9 cellular contexts compared by ENCODE assay signal in the genomic region with DNA sequence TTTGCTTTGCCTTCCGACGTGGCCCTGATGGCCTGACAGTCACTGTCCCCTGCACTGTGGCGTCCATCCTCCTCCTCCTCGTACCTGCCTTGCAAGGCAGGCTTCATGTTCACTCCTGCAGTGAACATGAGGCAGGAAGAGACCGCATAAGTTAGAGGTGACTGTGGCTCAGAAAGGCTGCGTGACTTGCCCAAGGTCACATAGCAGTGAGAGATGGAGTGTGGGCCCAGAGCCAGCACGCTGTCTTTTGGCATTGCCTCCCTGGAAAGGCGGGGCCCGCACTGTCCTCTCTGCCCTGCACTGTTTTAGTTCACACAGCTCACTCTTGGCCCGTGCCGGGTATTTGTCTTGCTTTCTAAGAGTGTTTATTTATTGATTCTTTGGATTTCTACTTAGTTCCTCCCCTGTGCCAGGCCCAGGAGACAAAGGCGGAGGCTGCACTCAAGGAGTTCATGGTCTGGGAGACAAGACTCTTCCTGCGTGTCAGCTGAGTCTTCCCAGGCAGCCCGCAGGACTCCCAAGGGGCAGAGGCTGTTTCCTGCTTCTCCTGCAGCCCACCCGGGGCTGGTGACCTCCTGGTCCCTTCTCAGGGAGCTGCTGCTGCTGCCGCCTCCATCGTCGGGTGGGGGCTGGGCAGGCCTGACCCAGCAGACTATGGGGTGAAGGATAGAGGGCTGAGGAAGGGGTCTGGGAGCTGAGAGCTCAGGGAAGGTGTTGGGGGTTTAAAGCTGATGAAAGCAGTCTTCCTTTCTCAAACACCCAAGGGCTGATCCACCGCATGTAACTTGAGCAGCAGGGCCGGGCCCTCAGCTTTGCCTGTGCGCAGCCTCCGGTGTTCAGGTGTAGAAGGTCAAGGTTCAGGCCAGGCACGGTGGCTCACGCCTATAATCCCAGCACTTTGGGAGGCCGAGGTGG. TPM values are rescaled to one million over a fixed set of nuclear protein-coding genes. Genes with fewer than 3 reads are reported as not detected.
DNase-seq lines count a peak whose midpoint lies in the region; ATAC-seq and TF ChIP-seq lines count a peak whose summit lies in the region.
"Had no signal": no experiment of that assay in that cellular context is flagged by ENCODE, and none has a peak within 500 bp of the region (broad histone marks: within the 10 kb centered on the region; RNA-seq: fewer than 3 reads in every experiment).

No MANE protein-coding gene starts in this region.

- H3K27me3 Mint-ChIP-seq in naive B cell: peaks cover 0 to 14% (median 11%) of the 10 kb centered on the region in 3 donors
- peaks cover 7% of the 10 kb centered on the region for H3K27me3 Mint-ChIP-seq in activated CD8-positive, alpha-beta memory T cell treated with anti-CD3 and anti-CD28 coated beads, Interleukin-2, amount 10 ng/mL, durations not matched to agents 7 days and 5 days
- H3K27me3 Mint-ChIP-seq: stimulated activated naive CD8-positive, alpha-beta T cell treated with anti-CD3 and anti-CD28 coated beads, Interleukin-15, Interleukin-2, amounts not matched to agents 100 ng/mL and 50 ng/mL, for 24 hours had no signal

- no peak for ATAC-seq in naive B cell (ENCODE audit: low read depth in 2 of 2)
- no peak for ATAC-seq in activated CD8-positive, alpha-beta memory T cell treated with anti-CD3 and anti-CD28 coated beads, Interleukin-2, amount 10 ng/mL, durations not matched to agents 7 days and 5 days

- no peak for TF ChIP-seq CTCF in uterus (IDR thresholded peaks at IDR 0.05)

- H3K27me3 ChIP-seq in NT2/D1 (ENCODE audit: insufficient read depth, insufficient read length) (peaks cover 7% of the 10 kb centered on the region), uterus (no peaks in the 10 kb centered on the region)

- peak overlapping the region; percentile 15 to 68 for H3K27ac ChIP-seq in uterus

- peak overlapping the region in 5 of 6 donors; percentile 36 to 87 (median 84) for H3K27ac Mint-ChIP-seq in naive B cell
- H3K27ac Mint-ChIP-seq in activated CD8-positive, alpha-beta memory T cell treated with anti-CD3 and anti-CD28 coated beads, Interleukin-2, amount 10 ng/mL, durations not matched to agents 7 days and 5 days: no peak overlapping the region
- H3K27ac Mint-ChIP-seq: stimulated activated naive CD8-positive, alpha-beta T cell treated with anti-CD3 and anti-CD28 coated beads, Interleukin-15, Interleukin-2, amounts not matched to agents 100 ng/mL and 50 ng/mL, for 24 hours had no signal

- no peaks in the 10 kb centered on the region for H3K9me3 Mint-ChIP-seq in naive B cell
- no peaks in the 10 kb centered on the region for H3K9me3 Mint-ChIP-seq in activated CD8-positive, alpha-beta memory T cell treated with anti-CD3 and anti-CD28 coated beads, Interleukin-2, amount 10 ng/mL, durations not matched to agents 7 days and 5 days (ENCODE audit: low read depth)
- H3K9me3 Mint-ChIP-seq: stimulated activated naive CD8-positive, alpha-beta T cell treated with anti-CD3 and anti-CD28 coated beads, Interleukin-15, Interleukin-2, amounts not matched to agents 100 ng/mL and 50 ng/mL, for 24 hours had no signal

- peak overlapping the region in 5 of 8 donors; percentile 4 to 63 (median 19) for H3K4me3 Mint-ChIP-seq in naive B cell
- no peak overlapping the region for H3K4me3 Mint-ChIP-seq in activated CD8-positive, alpha-beta memory T cell treated with anti-CD3 and anti-CD28 coated beads, Interleukin-2, amount 10 ng/mL, durations not matched to agents 7 days and 5 days
- H3K4me3 Mint-ChIP-seq: stimulated activated naive CD8-positive, alpha-beta T cell treated with anti-CD3 and anti-CD28 coated beads, Interleukin-15, Interleukin-2, amounts not matched to agents 100 ng/mL and 50 ng/mL, for 24 hours had no signal

- no peak for TF ChIP-seq POLR2A in uterus (IDR thresholded peaks at IDR 0.05)

- H3K4me3 ChIP-seq in NT2/D1 (ENCODE audit: insufficient read length, low read depth): no peak overlapping the region
- no peak overlapping the region for H3K4me3 ChIP-seq in uterus

- H3K4me1 ChIP-seq in NT2/D1 (ENCODE audit: insufficient read depth, insufficient read length) (peaks cover 31% of the 10 kb centered on the region), uterus (peaks cover 0 to 7% of the 10 kb centered on the region in 2 donors)

- H3K36me3 ChIP-seq in NT2/D1 (ENCODE audit: insufficient read depth, insufficient read length, low read length) (no peaks in the 10 kb centered on the region), uterus (no peaks in the 10 kb centered on the region)

- H3K4me1 Mint-ChIP-seq in naive B cell: peaks cover 27 to 49% (median 44%) of the 10 kb centered on the region in 3 donors
- H3K4me1 Mint-ChIP-seq in activated CD8-positive, alpha-beta memory T cell treated with anti-CD3 and anti-CD28 coated beads, Interleukin-2, amount 10 ng/mL, durations not matched to agents 7 days and 5 days: peaks cover 20% of the 10 kb centered on the region

- H3K9me3 ChIP-seq in NT2/D1 (ENCODE audit: insufficient read depth, low read length) (no peaks in the 10 kb centered on the region), uterus (no peaks in the 10 kb centered on the region)

- H3K9ac ChIP-seq in NT2/D1 (ENCODE audit: insufficient read length, low read depth): peak overlapping the region; percentile 24

- no peak for DNase-seq in NT2/D1 (ENCODE audit: low read depth, low spot score)
- DNase-seq in fibroblast of gingiva (ENCODE audit: low read depth): peak; percentile 79
- DNase-seq in naive B cell: no peak
- no peak for DNase-seq in uterus
- no peak for DNase-seq in head of caudate nucleus
- no peak for DNase-seq in activated CD8-positive, alpha-beta memory T cell treated with anti-CD3 and anti-CD28 coated beads, Interleukin-2, amount 10 ng/mL, durations not matched to agents 7 days and 5 days
- DNase-seq in activated gamma-delta T cell (lab: John Stamatoyannopoulos, UW): no peak
- DNase-seq: KG1 had no signal

- H3K36me3 Mint-ChIP-seq in naive B cell: no peaks in the 10 kb centered on the region
- H3K36me3 Mint-ChIP-seq in activated CD8-positive, alpha-beta memory T cell treated with anti-CD3 and anti-CD28 coated beads, Interleukin-2, amount 10 ng/mL, durations not matched to agents 7 days and 5 days: no peaks in the 10 kb centered on the region

- intact Hi-C loops in uterus (cut with DNase I; ENCODE audit: low total_unique reads): no loop called here
- intact Hi-C loops in head of caudate nucleus (cut with DNase I): loop anchor here (10.0 kb wide), 1 partner anchor 100 kb away; no protein-coding TSS in a partner anchor

- CTCF ChIA-PET in activated CD8-positive, alpha-beta memory T cell treated with anti-CD3 and anti-CD28 coated beads, Interleukin-2, amount 10 ng/mL, durations not matched to agents 7 days and 5 days (lab: Charles Lee): interaction anchor here (1.3 to 6.6 kb wide), 7 partner anchors 10 to 140 kb away, joined by 5 to 106 read pairs (median 18); a partner anchor contains a TSS

RNA-seq across cellular contexts. Expression of a gene that starts 12.7 kb away (rescaled TPM):
- polyA plus RNA-seq in naive B cell (ENCODE audit: low read depth in 6 of 6): 1 to 10 TPM in 2 of 6 donors, under 1 TPM in 4; 0.21 to 2.4 (median 0.79) TPM
- 10 to 100 TPM in 2 of 4 donors, 1 to 10 TPM in 2; 7.8 to 33.2 (median 19.8) TPM for total RNA-seq in uterus
- not detected for total RNA-seq in activated CD8-positive, alpha-beta memory T cell treated with anti-CD3 and anti-CD28 coated beads, Interleukin-2, amount 10 ng/mL, durations not matched to agents 7 days and 5 days

RNA-seq across cellular contexts. Expression of a gene that starts 15.0 kb away (rescaled TPM):
- 10 to 100 TPM; 21.6 to 54.4 (median 34.3) TPM for polyA plus RNA-seq in naive B cell (ENCODE audit: low read depth in 6 of 6)
- 10 to 100 TPM in 1 of 4 donors, under 1 TPM in 2, not detected in 1; 0.26 to 13.4 (median 0.69) TPM for total RNA-seq in uterus
- total RNA-seq in activated CD8-positive, alpha-beta memory T cell treated with anti-CD3 and anti-CD28 coated beads, Interleukin-2, amount 10 ng/mL, durations not matched to agents 7 days and 5 days: not detected

RNA-seq across cellular contexts. Expression of a gene that starts 23.6 kb away (rescaled TPM):
- polyA plus RNA-seq in naive B cell (ENCODE audit: low read depth in 6 of 6): 100 to 1,000 TPM in 1 of 6 donors, 10 to 100 TPM in 5; 44.0 to 148 (median 51.7) TPM
- total RNA-seq in uterus: 10 to 100 TPM in 2 of 4 donors, 1 to 10 TPM in 2; 3.8 to 26.1 (median 8.4) TPM
- 10 to 100 TPM; 29.6 to 42.1 TPM for total RNA-seq in activated CD8-positive, alpha-beta memory T cell treated with anti-CD3 and anti-CD28 coated beads, Interleukin-2, amount 10 ng/mL, durations not matched to agents 7 days and 5 days

RNA-seq across cellular contexts. Expression of a gene that starts 57.5 kb away (rescaled TPM):
- 1 to 10 TPM in 1 of 6 donors, under 1 TPM in 2, not detected in 3; 0.24 to 1.2 (median 0.43) TPM for polyA plus RNA-seq in naive B cell (ENCODE audit: low read depth in 6 of 6)
- total RNA-seq in uterus: not detected
- not detected for total RNA-seq in activated CD8-positive, alpha-beta memory T cell treated with anti-CD3 and anti-CD28 coated beads, Interleukin-2, amount 10 ng/mL, durations not matched to agents 7 days and 5 days

Comparison
In these comparisons a context has a peak if more than half of its experiments do, and no peak if none do; other contexts are left out.
1. RNA of a gene that starts 12.7 kb away (total RNA-seq): 7.8 to 33.2 TPM in uterus; not detected in activated CD8-positive, alpha-beta memory T cell treated with anti-CD3 and anti-CD28 coated beads, Interleukin-2, amount 10 ng/mL, durations not matched to agents 7 days and 5 days; every median in the first group is over 4 times any median in the second.